1 cellular context compared by ENCODE assay signal in genomic region chr1:9097947-9098705, GRCh38.
TF ChIP-seq lines count a peak whose summit lies in the region.

No MANE protein-coding gene starts in this region.

TF ChIP-seq in K562, 482 proteins besides CTCF, POLR2A, EP300 and RAD21 (continued from another document and continues in another):
- TF ChIP-seq ZBTB9 (CRISPR knock-in tag; IDR thresholded peaks at IDR 0.05): no peak
- no peak for TF ChIP-seq THRB (CRISPR knock-in tag; conservative IDR thresholded peaks at IDR 0.05)
- TF ChIP-seq NFXL1 (CRISPR knock-in tag; IDR thresholded peaks at IDR 0.05): no peak
- TF ChIP-seq CREB1 (IDR thresholded peaks at IDR 0.05): no peak
- no peak for TF ChIP-seq CREB1 (CRISPR knock-in tag; IDR thresholded peaks at IDR 0.05)
- TF ChIP-seq POLR2AphosphoS5 (IDR thresholded peaks at IDR 0.05; ENCODE audit: control insufficient read depth, insufficient read depth, low read depth, low read length): no peak
- TF ChIP-seq BCLAF1 (IDR thresholded peaks at IDR 0.05; ENCODE audit: borderline replicate concordance in 1 of 2, control insufficient read depth in 1 of 2, low read depth in 2 of 2, low read length in 1 of 2): no peak
- no peak for TF ChIP-seq ZNF717 (CRISPR knock-in tag; IDR thresholded peaks at IDR 0.05)
- no peak for TF ChIP-seq ZKSCAN8 (CRISPR knock-in tag; IDR thresholded peaks at IDR 0.05)
- no peak for TF ChIP-seq THAP7 (CRISPR knock-in tag; IDR thresholded peaks at IDR 0.05)
- no peak for TF ChIP-seq USF2 (CRISPR knock-in tag; IDR thresholded peaks at IDR 0.05)
- no peak for TF ChIP-seq CBX5 (IDR thresholded peaks at IDR 0.05; ENCODE audit: borderline replicate concordance, low read depth)
- no peak for TF ChIP-seq CREB3 (tag; conservative IDR thresholded peaks at IDR 0.05; ENCODE audit: low read depth)
- TF ChIP-seq E4F1 (CRISPR knock-in tag; IDR thresholded peaks at IDR 0.05; ENCODE audit: borderline replicate concordance): no peak
- no peak for TF ChIP-seq LARP7 (IDR thresholded peaks at IDR 0.05)
- peak; percentile 68 for TF ChIP-seq ZNF316 (IDR thresholded peaks at IDR 0.05)
- no peak for TF ChIP-seq ZNF121 (CRISPR knock-in tag; conservative IDR thresholded peaks at IDR 0.05)
- no peak for TF ChIP-seq ZNF398 (CRISPR knock-in tag; IDR thresholded peaks at IDR 0.05)
- TF ChIP-seq DPF2 (IDR thresholded peaks at IDR 0.05): peak; percentile 44; the same call in 1 of the 2 replicates
- TF ChIP-seq ZBTB5 (IDR thresholded peaks at IDR 0.05): no peak
- peak; percentile 48; the same call in 1 of the 2 replicates for TF ChIP-seq C11orf30 (IDR thresholded peaks at IDR 0.05; ENCODE audit: low read depth)
- TF ChIP-seq GABPA (tag; conservative IDR thresholded peaks at IDR 0.05; ENCODE audit: low read depth): no peak
- no peak for TF ChIP-seq KDM2B (CRISPR knock-in tag; IDR thresholded peaks at IDR 0.05)
- peak; percentile 13; the same call in 1 of the 2 replicates for TF ChIP-seq PKNOX1 (IDR thresholded peaks at IDR 0.05)
- peak; percentile 51 for TF ChIP-seq NFE2 (IDR thresholded peaks at IDR 0.05; ENCODE audit: low read depth)
- no peak for TF ChIP-seq SMAD4 (CRISPR knock-in tag; conservative IDR thresholded peaks at IDR 0.05)
- TF ChIP-seq ETS2 (tag; IDR thresholded peaks at IDR 0.05; ENCODE audit: borderline replicate concordance, poor library complexity, severe bottlenecking): no peak
- no peak for TF ChIP-seq DNMT1 (IDR thresholded peaks at IDR 0.05)
- no peak for TF ChIP-seq ZKSCAN3 (CRISPR knock-in tag; IDR thresholded peaks at IDR 0.05)
- no peak for TF ChIP-seq ZMIZ1 (IDR thresholded peaks at IDR 0.05; ENCODE audit: low read depth in 2 of 2, low read length in 2 of 2)
